Comparison of ENCODE assay signal across 8 cellular contexts in the genomic region with DNA sequence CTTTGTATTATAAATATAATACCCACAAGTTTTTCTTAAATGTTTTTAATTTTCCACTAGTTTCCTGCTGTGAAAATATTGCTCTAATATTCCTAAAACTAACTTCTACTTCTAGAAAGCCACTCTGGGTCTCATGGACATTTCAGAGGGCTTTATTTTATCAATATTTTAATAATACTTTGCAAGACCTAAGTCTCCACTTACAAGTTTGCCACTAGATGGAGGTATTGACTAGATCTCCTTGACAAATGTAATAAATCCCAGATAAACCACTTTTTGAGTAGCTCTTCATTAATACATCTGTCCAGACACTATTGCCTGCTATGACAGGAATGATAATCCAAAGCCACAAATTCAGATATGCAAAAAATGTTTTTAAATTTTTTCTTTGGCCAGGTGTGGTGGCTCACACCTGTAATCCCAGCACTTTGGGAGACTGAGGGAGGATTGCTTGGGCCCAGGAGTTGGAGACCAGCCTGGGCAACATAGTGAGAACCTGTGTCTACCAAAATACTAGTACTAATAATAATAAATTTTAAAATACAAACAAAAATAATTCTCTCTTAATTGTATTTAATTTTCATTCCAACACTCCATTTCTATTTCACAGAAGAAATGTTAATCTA. TPM values are rescaled to one million over a fixed set of nuclear protein-coding genes. Genes with fewer than 3 reads are reported as not detected.
DNase-seq lines count a peak whose midpoint lies in the region; ATAC-seq, FAIRE-seq and TF ChIP-seq lines count a peak whose summit lies in the region.

No MANE protein-coding gene starts in this region.

- H3K18ac ChIP-seq in neuronal stem cell (ENCODE audit: low read length), result no peak overlapping the region

- no peak overlapping the region for H3K4me2 ChIP-seq in neuronal stem cell (ENCODE audit: insufficient read depth, low read length, poor library complexity, severe bottlenecking)

- intact Hi-C loops in colonic mucosa (cut with DNase I) (loop anchor here (10.0 kb wide), 1 partner anchor 537 kb away; no protein-coding TSS in a partner anchor), pancreas (cut with DNase I) (no loop called here)

- no peak overlapping the region for H2BK120ac ChIP-seq in neuronal stem cell (ENCODE audit: low read depth, low read length)

- no peak overlapping the region for H2AFZ ChIP-seq in neuronal stem cell (ENCODE audit: low read length)

- peak; percentile 37 for FAIRE-seq in pancreas (lab: Jason Lieb, UNC)

- H4K91ac ChIP-seq in neuronal stem cell (ENCODE audit: low read depth, low read length, poor library complexity), result no peak overlapping the region

- in situ Hi-C loops in GM13977 (cut with MboI; ENCODE audit: low pct_unique_long_range_greater_than_20kb, low sequenced_read_pairs, unreplicated experiment), result no loop called here

- TF ChIP-seq CTCF in GM13977 (IDR thresholded peaks at IDR 0.05; ENCODE audit: extremely low read depth, insufficient read depth, missing control alignments), result peak; percentile 49
- TF ChIP-seq CTCF in colonic mucosa (IDR thresholded peaks at IDR 0.05), result peak; percentile 48
- peak in 3 of 4 donors; percentile 31 to 37 (median 32) for TF ChIP-seq CTCF in pancreas (IDR thresholded peaks at IDR 0.05)
- no peak for TF ChIP-seq CTCF in coronary artery (IDR thresholded peaks at IDR 0.05)

- no peaks in the 10 kb centered on the region for H3K79me1 ChIP-seq in neuronal stem cell (ENCODE audit: low read depth, low read length)

- ATAC-seq in pancreas, result no peak
- no peak for ATAC-seq in HG03439 (IDR thresholded peaks at IDR 0.05; ENCODE audit: unreplicated experiment)

- H3K9ac ChIP-seq in colonic mucosa (ENCODE audit: low read depth in 2 of 2, low read length in 2 of 2) (no peak overlapping the region), neuronal stem cell (ENCODE audit: low read depth, low read length, poor library complexity) (no peak overlapping the region)

- H3K27me3 ChIP-seq in colonic mucosa (no peaks in the 10 kb centered on the region), pancreas (no peaks in the 10 kb centered on the region), neuronal stem cell (ENCODE audit: control insufficient read depth in 3 of 3, insufficient read depth in 3 of 3, low read depth in 1 of 3, low read length in 3 of 3) (peaks cover 0 to 5% (median 0%) of the 10 kb centered on the region in 3 experiments)

- H3K4me1 ChIP-seq in colonic mucosa, result peaks cover 9% of the 10 kb centered on the region
- peaks cover 9 to 17% (median 12%) of the 10 kb centered on the region in 3 donors for H3K4me1 ChIP-seq in pancreas
- peaks cover 10 to 13% of the 10 kb centered on the region in 2 donors for H3K4me1 ChIP-seq in neuronal stem cell (ENCODE audit: control insufficient read depth in 2 of 2, insufficient read depth in 1 of 2, low read depth in 1 of 2, low read length in 2 of 2)

- no peak overlapping the region for H4K8ac ChIP-seq in neuronal stem cell (ENCODE audit: low read depth, low read length)

- H3K14ac ChIP-seq in neuronal stem cell (ENCODE audit: low read length), result no peak overlapping the region

- H2AK5ac ChIP-seq in neuronal stem cell (ENCODE audit: low read depth, low read length), result no peak overlapping the region

- H3K4ac ChIP-seq in neuronal stem cell (ENCODE audit: low read length), result no peak overlapping the region

- H3K27ac ChIP-seq in colonic mucosa (no peak overlapping the region), pancreas (no peak overlapping the region), neuronal stem cell (replicated peaks; ENCODE audit: low read length) (no peak overlapping the region), coronary artery (no peak overlapping the region)

- peak; percentile 56 for DNase-seq in AG08396 (ENCODE audit: low spot score)
- peak; percentile 52 for DNase-seq in GM13977 (ENCODE audit: low spot score)
- DNase-seq in NCI-H526 treated with DMSO at 0.1 percent for 48 hours (lab: John Stamatoyannopoulos, UW), result peak; percentile 84
- DNase-seq in colonic mucosa, result no peak
- DNase-seq in pancreas, result no peak
- DNase-seq in neuronal stem cell (ENCODE audit: low spot score), result no peak
- DNase-seq in coronary artery (ENCODE audit: low spot score), result no peak

- H2BK5ac ChIP-seq in neuronal stem cell (ENCODE audit: low read length), result no peak overlapping the region

- no peak overlapping the region for H3K23ac ChIP-seq in neuronal stem cell (ENCODE audit: low read depth, low read length, poor library complexity)

- no peak overlapping the region for H2BK12ac ChIP-seq in neuronal stem cell (ENCODE audit: low read length)

- H3K36me3 ChIP-seq in colonic mucosa, result no peaks in the 10 kb centered on the region
- no peaks in the 10 kb centered on the region for H3K36me3 ChIP-seq in pancreas
- no peaks in the 10 kb centered on the region for H3K36me3 ChIP-seq in neuronal stem cell (replicated peaks in 1 of 2; ENCODE audit: control insufficient read depth in 2 of 2, insufficient read depth in 2 of 2, low read length in 2 of 2)

- H2BK15ac ChIP-seq in neuronal stem cell (ENCODE audit: low read length), result no peak overlapping the region

- H3K4me3 ChIP-seq in colonic mucosa (no peak overlapping the region), pancreas (no peak overlapping the region), neuronal stem cell (ENCODE audit: low read length in 2 of 2) (no peak overlapping the region), coronary artery (no peak overlapping the region)

- H3K9me3 ChIP-seq in colonic mucosa (no peaks in the 10 kb centered on the region), pancreas (no peaks in the 10 kb centered on the region), neuronal stem cell (replicated peaks in 1 of 2; ENCODE audit: control insufficient read depth in 2 of 2, insufficient read depth in 1 of 2, low read depth in 1 of 2, low read length in 2 of 2) (no peaks in the 10 kb centered on the region)

RNA-seq across cellular contexts. Expression of gene ACAT1, which starts 3.5 kb away (rescaled TPM):
- total RNA-seq in colonic mucosa (100 to 1,000 TPM in 1 of 2 donors, 10 to 100 TPM in 1; 51.5 to 130 TPM), pancreas (10 to 100 TPM; 42.3 to 64.4 (median 53.4) TPM)
- 10 to 100 TPM; 41.4 to 59.0 TPM for polyA plus RNA-seq in pancreas
- polyA plus RNA-seq in neuronal stem cell (2013, experiment 1 of 2), result 24.3 TPM
- 23.5 TPM for polyA plus RNA-seq in neuronal stem cell (2013, experiment 2 of 2)

Comparison
In these comparisons a context has a peak if more than half of its experiments do, and no peak if none do; other contexts are left out.
1. DNase-seq: peak in AG08396 (single experiment), GM13977 (single experiment) and NCI-H526 treated with DMSO at 0.1 percent for 48 hours (single experiment); none in colonic mucosa (single experiment), pancreas (0 of 6), neuronal stem cell (single experiment) and coronary artery (single experiment).